ENCODE assay signal across 10 cellular contexts in the genomic region with DNA sequence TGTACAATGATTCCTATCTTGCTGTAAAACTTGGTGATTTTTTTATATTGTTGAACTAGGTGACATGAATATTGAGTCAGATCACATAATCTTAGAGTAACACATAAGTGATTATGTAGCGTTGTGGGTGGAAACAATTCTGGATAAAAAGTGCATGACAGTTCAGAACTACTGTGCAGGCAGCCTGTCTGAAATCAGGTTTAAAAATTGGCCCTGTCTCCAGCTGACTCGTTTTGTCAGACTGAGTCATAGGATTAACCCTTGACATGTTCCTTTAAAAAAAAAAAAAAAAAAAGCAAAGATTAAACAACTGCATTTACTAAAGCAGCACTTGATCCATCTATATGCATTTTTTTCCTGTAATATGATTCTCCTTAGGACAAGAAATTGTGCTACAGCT.
DNase-seq lines count a peak whose midpoint lies in the region; ATAC-seq and TF ChIP-seq lines count a peak whose summit lies in the region.
"Had no signal": no experiment of that assay in that cellular context is flagged by ENCODE, and none has a peak within 500 bp of the region (broad histone marks: within the 10 kb centered on the region; RNA-seq: fewer than 3 reads in every experiment).

No MANE protein-coding gene starts in this region.

- no peaks in the 10 kb centered on the region for H3K9me3 Mint-ChIP-seq in activated CD8-positive, alpha-beta T cell treated with anti-CD3 and anti-CD28 coated beads for 36 hours
- no peaks in the 10 kb centered on the region for H3K9me3 Mint-ChIP-seq in activated CD8-positive, alpha-beta T cell treated with anti-CD3 and anti-CD28 coated beads, Interleukin-2, amount 10 ng/mL, durations not matched to agents 7 days and 5 days (ENCODE audit: insufficient read depth)
- H3K9me3 Mint-ChIP-seq in stimulated activated naive CD8-positive, alpha-beta T cell treated with anti-CD3 and anti-CD28 coated beads, Interleukin-15, amount 100 ng/mL, for 72 hours, result no peaks in the 10 kb centered on the region
- H3K9me3 Mint-ChIP-seq in immature natural killer cell, result no peaks in the 10 kb centered on the region

- no peak overlapping the region for H3K4me3 Mint-ChIP-seq in activated CD8-positive, alpha-beta T cell treated with anti-CD3 and anti-CD28 coated beads for 36 hours
- H3K4me3 Mint-ChIP-seq in activated CD8-positive, alpha-beta T cell treated with anti-CD3 and anti-CD28 coated beads, Interleukin-2, amount 10 ng/mL, durations not matched to agents 7 days and 5 days, result no peak overlapping the region
- H3K4me3 Mint-ChIP-seq in stimulated activated naive CD8-positive, alpha-beta T cell treated with anti-CD3 and anti-CD28 coated beads, Interleukin-15, amount 100 ng/mL, for 72 hours, result no peak overlapping the region
- H3K4me3 Mint-ChIP-seq in immature natural killer cell, result no peak overlapping the region

- no peak overlapping the region for H3K27ac Mint-ChIP-seq in activated CD8-positive, alpha-beta T cell treated with anti-CD3 and anti-CD28 coated beads for 36 hours
- no peak overlapping the region for H3K27ac Mint-ChIP-seq in activated CD8-positive, alpha-beta T cell treated with anti-CD3 and anti-CD28 coated beads, Interleukin-2, amount 10 ng/mL, durations not matched to agents 7 days and 5 days
- H3K27ac Mint-ChIP-seq in stimulated activated naive CD8-positive, alpha-beta T cell treated with anti-CD3 and anti-CD28 coated beads, Interleukin-15, amount 100 ng/mL, for 72 hours, result no peak overlapping the region
- peak overlapping the region in 1 of 6 donors; percentile 28 for H3K27ac Mint-ChIP-seq in immature natural killer cell

- TF ChIP-seq POLR2A in gastroesophageal sphincter (IDR thresholded peaks at IDR 0.05), result no peak

- peaks cover 31% of the 10 kb centered on the region for H3K4me1 Mint-ChIP-seq in activated CD8-positive, alpha-beta T cell treated with anti-CD3 and anti-CD28 coated beads for 36 hours (ENCODE audit: low read depth)
- H3K4me1 Mint-ChIP-seq in activated CD8-positive, alpha-beta T cell treated with anti-CD3 and anti-CD28 coated beads, Interleukin-2, amount 10 ng/mL, durations not matched to agents 7 days and 5 days (ENCODE audit: low read depth), result peaks cover 5% of the 10 kb centered on the region
- H3K4me1 Mint-ChIP-seq in stimulated activated naive CD8-positive, alpha-beta T cell treated with anti-CD3 and anti-CD28 coated beads, Interleukin-15, amount 100 ng/mL, for 72 hours, result peaks cover 26% of the 10 kb centered on the region
- H3K4me1 Mint-ChIP-seq in immature natural killer cell, result peaks cover 13 to 35% of the 10 kb centered on the region in 2 donors

- no peak for TF ChIP-seq EP300 in gastroesophageal sphincter (IDR thresholded peaks at IDR 0.05)

- DNase-seq in activated CD8-positive, alpha-beta T cell treated with anti-CD3 and anti-CD28 coated beads for 36 hours, result peak; percentile 6
- DNase-seq in activated CD8-positive, alpha-beta T cell treated with anti-CD3 and anti-CD28 coated beads, Interleukin-2, amount 10 ng/mL, durations not matched to agents 7 days and 5 days, result no peak
- DNase-seq in SHP77 treated with DMSO at 0.1 percent for 48 hours (lab: John Stamatoyannopoulos, UW) (peak; percentile 45), immature natural killer cell (no peak)
- no peak for DNase-seq in stimulated activated naive CD8-positive, alpha-beta T cell treated with anti-CD3 and anti-CD28 coated beads, Interleukin-15, amount 100 ng/mL, for 72 hours
- DNase-seq: activated CD8-positive, alpha-beta memory T cell treated with anti-CD3 and anti-CD28 coated beads, Interleukin-2, amount 50 U/mL, for 48 hours; NCI-H1417 treated with DMSO at 0.1 percent for 48 hours had no signal

- intact Hi-C loops in activated CD8-positive, alpha-beta T cell treated with anti-CD3 and anti-CD28 coated beads for 36 hours (cut with micrococcal nuclease), result no loop called here

- 11 to 14% methylated on average over 2 of the region's 2 CpGs for WGBS in gastroesophageal sphincter (ENCODE audit: low coverage in 1 of 2), 2 donors

- no peak overlapping the region for H3K4me3 ChIP-seq in gastroesophageal sphincter

- no peaks in the 10 kb centered on the region for H3K9me3 ChIP-seq in gastroesophageal sphincter

- no peaks in the 10 kb centered on the region for H3K36me3 ChIP-seq in gastroesophageal sphincter

- H3K27me3 ChIP-seq in gastroesophageal sphincter, result no peaks in the 10 kb centered on the region

- H3K27ac ChIP-seq in gastroesophageal sphincter, result no peak overlapping the region

- no peaks in the 10 kb centered on the region for H3K27me3 Mint-ChIP-seq in activated CD8-positive, alpha-beta T cell treated with anti-CD3 and anti-CD28 coated beads for 36 hours
- H3K27me3 Mint-ChIP-seq in activated CD8-positive, alpha-beta T cell treated with anti-CD3 and anti-CD28 coated beads, Interleukin-2, amount 10 ng/mL, durations not matched to agents 7 days and 5 days (ENCODE audit: low read depth), result no peaks in the 10 kb centered on the region
- H3K27me3 Mint-ChIP-seq in stimulated activated naive CD8-positive, alpha-beta T cell treated with anti-CD3 and anti-CD28 coated beads, Interleukin-15, amount 100 ng/mL, for 72 hours, result no peaks in the 10 kb centered on the region
- H3K27me3 Mint-ChIP-seq in immature natural killer cell (ENCODE audit: low read depth in 3 of 3), result no peaks in the 10 kb centered on the region

- no peaks in the 10 kb centered on the region for H3K36me3 Mint-ChIP-seq in activated CD8-positive, alpha-beta T cell treated with anti-CD3 and anti-CD28 coated beads for 36 hours (ENCODE audit: low read depth)
- H3K36me3 Mint-ChIP-seq in activated CD8-positive, alpha-beta T cell treated with anti-CD3 and anti-CD28 coated beads, Interleukin-2, amount 10 ng/mL, durations not matched to agents 7 days and 5 days (ENCODE audit: low read depth), result no peaks in the 10 kb centered on the region
- no peaks in the 10 kb centered on the region for H3K36me3 Mint-ChIP-seq in immature natural killer cell

- CTCF ChIA-PET in activated CD8-positive, alpha-beta T cell treated with anti-CD3 and anti-CD28 coated beads for 36 hours (lab: Charles Lee), result no interaction called here
- CTCF ChIA-PET in activated CD8-positive, alpha-beta T cell treated with anti-CD3 and anti-CD28 coated beads, Interleukin-2, amount 10 ng/mL, durations not matched to agents 7 days and 5 days (lab: Charles Lee), result interaction anchor here (1.0 kb wide), 1 partner anchor 298 kb away, joined by 3 read pairs; a partner anchor contains a TSS

- TF ChIP-seq CTCF in activated CD8-positive, alpha-beta T cell treated with anti-CD3 and anti-CD28 coated beads for 36 hours (IDR thresholded peaks at IDR 0.05), result no peak
- no peak for TF ChIP-seq CTCF in gastroesophageal sphincter (IDR thresholded peaks at IDR 0.05)

- peak; percentile 62 for ATAC-seq in activated CD8-positive, alpha-beta T cell treated with anti-CD3 and anti-CD28 coated beads for 36 hours
- ATAC-seq in activated CD8-positive, alpha-beta T cell treated with anti-CD3 and anti-CD28 coated beads, Interleukin-2, amount 10 ng/mL, durations not matched to agents 7 days and 5 days, result no peak
- peak; percentile 51 for ATAC-seq in gastroesophageal sphincter
- ATAC-seq in stimulated activated naive CD8-positive, alpha-beta T cell treated with anti-CD3 and anti-CD28 coated beads, Interleukin-15, amount 100 ng/mL, for 72 hours, result peak; percentile 39
- ATAC-seq in HG02763 (IDR thresholded peaks at IDR 0.05; ENCODE audit: unreplicated experiment), result no peak
- ATAC-seq in HG03097 (IDR thresholded peaks at IDR 0.05; ENCODE audit: low FRiP score, unreplicated experiment), result no peak

- peaks cover 9 to 84% (median 16%) of the 10 kb centered on the region in 3 donors for H3K4me1 ChIP-seq in gastroesophageal sphincter

- POLR2A ChIA-PET in activated CD8-positive, alpha-beta T cell treated with anti-CD3 and anti-CD28 coated beads for 36 hours (lab: Charles Lee), result no interaction called here
- POLR2A ChIA-PET in activated CD8-positive, alpha-beta T cell treated with anti-CD3 and anti-CD28 coated beads, Interleukin-2, amount 10 ng/mL, durations not matched to agents 7 days and 5 days (lab: Charles Lee), result no interaction called here

Comparison
In these comparisons a context has a peak if more than half of its experiments do, and no peak if none do; other contexts are left out.
1. ATAC-seq: peak in activated CD8-positive, alpha-beta T cell treated with anti-CD3 and anti-CD28 coated beads for 36 hours (single experiment), gastroesophageal sphincter (single experiment) and stimulated activated naive CD8-positive, alpha-beta T cell treated with anti-CD3 and anti-CD28 coated beads, Interleukin-15, amount 100 ng/mL, for 72 hours (single experiment); none in activated CD8-positive, alpha-beta T cell treated with anti-CD3 and anti-CD28 coated beads, Interleukin-2, amount 10 ng/mL, durations not matched to agents 7 days and 5 days (single experiment), HG02763 (single experiment) and HG03097 (single experiment).
2. DNase-seq: peak in activated CD8-positive, alpha-beta T cell treated with anti-CD3 and anti-CD28 coated beads for 36 hours (single experiment) and SHP77 treated with DMSO at 0.1 percent for 48 hours (single experiment); none in activated CD8-positive, alpha-beta T cell treated with anti-CD3 and anti-CD28 coated beads, Interleukin-2, amount 10 ng/mL, durations not matched to agents 7 days and 5 days (single experiment), stimulated activated naive CD8-positive, alpha-beta T cell treated with anti-CD3 and anti-CD28 coated beads, Interleukin-15, amount 100 ng/mL, for 72 hours (0 of 2) and immature natural killer cell (0 of 3).